Comparison of ENCODE assay signal across 10 cellular contexts in genomic region chr13:111066544-111066943, GRCh38. TPM values are rescaled to one million over a fixed set of nuclear protein-coding genes. Genes with fewer than 3 reads are reported as not detected.
DNase-seq lines count a peak whose midpoint lies in the region; ATAC-seq, FAIRE-seq and TF ChIP-seq lines count a peak whose summit lies in the region.
"Had no signal": no experiment of that assay in that cellular context is flagged by ENCODE, and none has a peak within 500 bp of the region (broad histone marks: within the 10 kb centered on the region; RNA-seq: fewer than 3 reads in every experiment).

No MANE protein-coding gene starts in this region.

- H3K4me3 Mint-ChIP-seq in CD4-positive, CD25-positive, alpha-beta regulatory T cell, result peak overlapping the region in 3 of 4 donors; percentile 61 to 84 (median 67)
- peak overlapping the region in 3 of 4 donors; percentile 56 to 81 (median 58) for H3K4me3 Mint-ChIP-seq in IgD-negative memory B cell
- peak overlapping the region; percentile 62 to 91 (median 80) for H3K4me3 Mint-ChIP-seq in naive thymus-derived CD8-positive, alpha-beta T cell

- H3K79me2 ChIP-seq in endothelial cell of umbilical vein (ENCODE audit: control insufficient read depth, insufficient read depth, low read length), result no peaks in the 10 kb centered on the region

- H3K9ac ChIP-seq in endothelial cell of umbilical vein (replicated peaks; ENCODE audit: extremely low read depth, insufficient read depth, low read length), result no peak overlapping the region

- ATAC-seq in CD4-positive, CD25-positive, alpha-beta regulatory T cell (ENCODE audit: low read depth in 2 of 2), result no peak
- no peak for ATAC-seq in naive thymus-derived CD8-positive, alpha-beta T cell

- FAIRE-seq in endothelial cell of umbilical vein (lab: Jason Lieb, UNC), result no peak

- TF ChIP-seq CTCF in endothelial cell of umbilical vein (IDR thresholded peaks at IDR 0.05; ENCODE audit: extremely low read depth in 1 of 2, insufficient read depth in 1 of 2, low read depth in 1 of 2, low read length in 2 of 2), result no peak

- peaks cover 3 to 11% (median 5%) of the 10 kb centered on the region in 4 donors for H3K4me1 Mint-ChIP-seq in CD4-positive, CD25-positive, alpha-beta regulatory T cell
- H3K4me1 Mint-ChIP-seq in IgD-negative memory B cell, result peaks cover 3 to 5% (median 4%) of the 10 kb centered on the region in 3 donors
- peaks cover 4 to 13% (median 7%) of the 10 kb centered on the region in 4 donors for H3K4me1 Mint-ChIP-seq in naive thymus-derived CD8-positive, alpha-beta T cell

- no peak overlapping the region for H3K27ac Mint-ChIP-seq in CD4-positive, CD25-positive, alpha-beta regulatory T cell
- peak overlapping the region in 2 of 3 donors; percentile 53 to 74 for H3K27ac Mint-ChIP-seq in IgD-negative memory B cell
- peak overlapping the region in 4 of 10 donors; percentile 9 to 76 (median 43) for H3K27ac Mint-ChIP-seq in naive thymus-derived CD8-positive, alpha-beta T cell

- POLR2A ChIA-PET in endothelial cell of umbilical vein (lab: Charles Lee), result no interaction called here
- POLR2A ChIA-PET in naive thymus-derived CD8-positive, alpha-beta T cell (lab: Charles Lee), result no interaction called here

- H3K9me3 ChIP-seq in CD4-positive, CD25-positive, alpha-beta regulatory T cell (ENCODE audit: control insufficient read depth in 2 of 2, low read length in 2 of 2), result peaks cover 0 to 8% of the 10 kb centered on the region in 2 experiments
- H3K9me3 ChIP-seq in endothelial cell of umbilical vein (replicated peaks; ENCODE audit: control insufficient read depth, insufficient read depth, low read length), result no peaks in the 10 kb centered on the region

- no peak overlapping the region for H3K27ac ChIP-seq in CD4-positive, CD25-positive, alpha-beta regulatory T cell (ENCODE audit: insufficient read depth, low read length, poor library complexity, severe bottlenecking)
- H3K27ac ChIP-seq in endothelial cell of umbilical vein (ENCODE audit: insufficient read depth, low read depth, low read length), result no peak overlapping the region
- H3K27ac ChIP-seq: C4-2B had no signal

- H3K27me3 Mint-ChIP-seq in CD4-positive, CD25-positive, alpha-beta regulatory T cell, result peaks cover 43% of the 10 kb centered on the region
- peaks cover 28% of the 10 kb centered on the region for H3K27me3 Mint-ChIP-seq in IgD-negative memory B cell
- H3K27me3 Mint-ChIP-seq in naive thymus-derived CD8-positive, alpha-beta T cell, result peaks cover 21 to 72% (median 40%) of the 10 kb centered on the region in 5 donors

- intact Hi-C loops in endothelial cell of umbilical vein (cut with micrococcal nuclease), result loop anchor here (5.0 kb wide), 1 partner anchor 1376 kb away; no protein-coding TSS in a partner anchor

- H3K4me3 ChIP-seq in CD4-positive, CD25-positive, alpha-beta regulatory T cell (ENCODE audit: low read depth, low read length), result no peak overlapping the region
- no peak overlapping the region for H3K4me3 ChIP-seq in endothelial cell of umbilical vein (replicated peaks in 1 of 3; ENCODE audit: insufficient read depth in 1 of 3, low read depth in 1 of 3, low read length in 3 of 3)

- no TSS peak for BruUV-seq in endothelial cell of umbilical vein (replicated peaks; lab: Mats Ljungman, UMichigan)

- H3K4me1 ChIP-seq in CD4-positive, CD25-positive, alpha-beta regulatory T cell (ENCODE audit: control insufficient read depth, insufficient read depth, low read length, poor library complexity, severe bottlenecking), result peaks cover 11% of the 10 kb centered on the region
- peaks cover 7% of the 10 kb centered on the region for H3K4me1 ChIP-seq in endothelial cell of umbilical vein (ENCODE audit: control insufficient read depth, extremely low read depth, insufficient read depth, low read length)

- no peak for DNase-seq in CD4-positive, CD25-positive, alpha-beta regulatory T cell
- DNase-seq in endothelial cell of umbilical vein (ENCODE audit: low read depth, low spot score) (no peak), NCI-H2196 treated with DMSO at 0.1 percent for 48 hours (lab: John Stamatoyannopoulos, UW; ENCODE audit: unreplicated experiment) (no peak), GF-D8 (lab: John Stamatoyannopoulos, UW) (no peak), NCI-H146 (lab: John Stamatoyannopoulos, UW) (no peak)
- no peak for DNase-seq in naive thymus-derived CD8-positive, alpha-beta T cell
- no peak for DNase-seq in stimulated activated CD8-positive, alpha-beta memory T cell treated with anti-CD3 and anti-CD28 coated beads, Interleukin-4, amount 100 ng/mL, for 48 hours
- DNase-seq: NCI-H446 had no signal

- no peaks in the 10 kb centered on the region for H3K36me3 Mint-ChIP-seq in CD4-positive, CD25-positive, alpha-beta regulatory T cell
- peaks cover 2% of the 10 kb centered on the region for H3K36me3 Mint-ChIP-seq in IgD-negative memory B cell
- H3K36me3 Mint-ChIP-seq in naive thymus-derived CD8-positive, alpha-beta T cell, result peaks cover 3 to 12% (median 4%) of the 10 kb centered on the region in 3 donors

- H3K9me1 ChIP-seq in endothelial cell of umbilical vein (replicated peaks; ENCODE audit: control insufficient read depth, extremely low read depth, insufficient read depth, low read length), result no peaks in the 10 kb centered on the region

- H3K4me2 ChIP-seq in endothelial cell of umbilical vein (ENCODE audit: insufficient read depth, low read length), result no peak overlapping the region

- H3K27me3 ChIP-seq in CD4-positive, CD25-positive, alpha-beta regulatory T cell (ENCODE audit: control insufficient read depth, insufficient read depth, low read length), result peaks cover 16% of the 10 kb centered on the region
- peaks cover 13 to 23% of the 10 kb centered on the region in 2 experiments for H3K27me3 ChIP-seq in endothelial cell of umbilical vein (ENCODE audit: control insufficient read depth in 2 of 2, insufficient read depth in 2 of 2, low read length in 2 of 2)

- peak overlapping the region; percentile 26 for H2AFZ ChIP-seq in endothelial cell of umbilical vein (ENCODE audit: low read depth, low read length)

- H3K9me3 Mint-ChIP-seq in CD4-positive, CD25-positive, alpha-beta regulatory T cell, result peaks cover 0 to 10% (median 4%) of the 10 kb centered on the region in 7 donors
- peaks cover 2 to 8% (median 4%) of the 10 kb centered on the region in 3 donors for H3K9me3 Mint-ChIP-seq in IgD-negative memory B cell
- peaks cover 7 to 13% (median 11%) of the 10 kb centered on the region in 9 donors for H3K9me3 Mint-ChIP-seq in naive thymus-derived CD8-positive, alpha-beta T cell

- H4K20me1 ChIP-seq in endothelial cell of umbilical vein (replicated peaks; ENCODE audit: control insufficient read depth, extremely low read depth, insufficient read depth, low read length), result no peaks in the 10 kb centered on the region

- H3K36me3 ChIP-seq in CD4-positive, CD25-positive, alpha-beta regulatory T cell (ENCODE audit: control insufficient read depth, insufficient read depth, low read length), result no peaks in the 10 kb centered on the region
- no peaks in the 10 kb centered on the region for H3K36me3 ChIP-seq in endothelial cell of umbilical vein (ENCODE audit: control insufficient read depth in 2 of 2, extremely low read depth in 1 of 2, insufficient read depth in 2 of 2, low read length in 2 of 2)

- dilution Hi-C loops in endothelial cell of umbilical vein (cut with MboI; ENCODE audit: extremely low pct_ligation_motif_present, low sequenced_read_pairs), result no loop called here

- TF ChIP-seq POLR2A in endothelial cell of umbilical vein (IDR thresholded peaks at IDR 0.05; ENCODE audit: low read depth, low read length), result no peak

- CTCF ChIA-PET in endothelial cell of umbilical vein (lab: Charles Lee), result interaction anchor here (0.7 to 3.4 kb wide), 19 partner anchors 10 to 1394 kb away, joined by 3 to 46 read pairs (median 11); partner anchors contain the start of gene ANKRD10

TF ChIP-seq in endothelial cell of umbilical vein, 7 proteins besides CTCF, POLR2A, EP300 and RAD21:
- TF ChIP-seq MYC (IDR thresholded peaks at IDR 0.05; ENCODE audit: low read depth, low read length) (no peak), GATA2 (IDR thresholded peaks at IDR 0.05; ENCODE audit: insufficient read depth, insufficient read length, low read depth, low read length) (no peak), JUN (IDR thresholded peaks at IDR 0.05; ENCODE audit: borderline replicate concordance, insufficient read depth, insufficient read length, low read depth) (no peak), MAX (IDR thresholded peaks at IDR 0.05; ENCODE audit: insufficient read depth, insufficient read length) (no peak), EZH2 (IDR thresholded peaks at IDR 0.05; ENCODE audit: borderline replicate concordance, low read depth, low read length, severe bottlenecking) (no peak), POLR2AphosphoS5 (IDR thresholded peaks at IDR 0.05; ENCODE audit: insufficient read depth, low read depth, low read length) (no peak), FOS (IDR thresholded peaks at IDR 0.05; ENCODE audit: borderline replicate concordance, insufficient read depth, low read length) (no peak)

RNA-seq across cellular contexts. Expression of gene ARHGEF7, which starts 48.6 kb away (rescaled TPM):
- 84.9 TPM for total RNA-seq in CD4-positive, CD25-positive, alpha-beta regulatory T cell
- 10 to 100 TPM in 1 of 4 donors, 1 to 10 TPM in 3; 7.1 to 10.3 (median 9.0) TPM for polyA plus RNA-seq in CD4-positive, CD25-positive, alpha-beta regulatory T cell
- polyA plus RNA-seq in IgD-negative memory B cell (15.5 TPM), endothelial cell of umbilical vein (86.2 and 94.9 TPM in 2 replicates)
- 121 and 155 TPM in 2 replicates for total RNA-seq in endothelial cell of umbilical vein
- polyA plus RNA-seq in endothelial cell of umbilical vein (2011; cell fraction: cytosol; rRNA removed), result 46.3 and 47.1 TPM in 2 replicates
- polyA plus RNA-seq in endothelial cell of umbilical vein (2011; cell fraction: nucleus; rRNA removed), result 410 and 455 TPM in 2 replicates
- polyA plus RNA-seq in endothelial cell of umbilical vein (2012), result 95.2 and 98.3 TPM in 2 replicates
- polyA minus RNA-seq in endothelial cell of umbilical vein, result 282 and 302 TPM in 2 replicates
- polyA minus RNA-seq in endothelial cell of umbilical vein (2011; cell fraction: cytosol; rRNA and poly(A)+ RNA removed), result 8.1 TPM
- polyA minus RNA-seq in endothelial cell of umbilical vein (2011; cell fraction: nucleus; rRNA and poly(A)+ RNA removed), result 1,065 and 1,131 TPM in 2 replicates
- 10 to 100 TPM; 90.2 to 93.0 TPM for total RNA-seq in naive thymus-derived CD8-positive, alpha-beta T cell
- 10 to 100 TPM in 1 of 3 donors, 1 to 10 TPM in 2; 6.2 to 13.2 (median 9.6) TPM for polyA plus RNA-seq in naive thymus-derived CD8-positive, alpha-beta T cell

Comparison
In these comparisons a context has a peak if more than half of its experiments do, and no peak if none do; other contexts are left out.
1. H3K27ac Mint-ChIP-seq: peak in IgD-negative memory B cell (2 of 3); none in CD4-positive, CD25-positive, alpha-beta regulatory T cell (0 of 3).
2. Peak in every context shown above with its lines, with median percentiles within 50 percentile points of each other: H3K4me3 Mint-ChIP-seq.